ENCODE assay signal across 20 cellular contexts in the genomic region with DNA sequence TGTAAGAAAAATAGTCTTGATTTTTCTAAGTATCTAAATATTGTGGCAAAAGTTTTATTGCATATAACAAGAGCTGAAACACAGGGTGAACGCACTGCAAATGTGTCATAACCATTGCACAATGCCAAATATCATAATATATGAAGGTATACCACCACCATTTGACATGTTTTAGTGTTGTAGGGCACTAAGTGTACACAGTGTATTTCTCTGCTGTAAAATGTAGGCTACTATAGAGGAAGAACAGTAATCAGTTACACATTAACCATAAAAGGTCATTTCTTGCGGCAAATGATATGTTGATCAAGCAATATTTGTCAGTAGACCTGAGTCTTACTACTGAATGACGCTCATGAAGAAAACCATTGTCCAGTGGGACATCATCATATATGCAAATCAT. TPM values are rescaled to one million over a fixed set of nuclear protein-coding genes. Genes with fewer than 3 reads are reported as not detected.
DNase-seq lines count a peak whose midpoint lies in the region; ATAC-seq, FAIRE-seq and TF ChIP-seq lines count a peak whose summit lies in the region.
"Had no signal": no experiment of that assay in that cellular context is flagged by ENCODE, and none has a peak within 500 bp of the region (broad histone marks: within the 10 kb centered on the region; RNA-seq: fewer than 3 reads in every experiment).

No MANE protein-coding gene starts in this region.

- H3K56ac ChIP-seq in IMR-90 (ENCODE audit: extremely low read depth, insufficient read depth, low read length) = no peak overlapping the region

- H2AK9ac ChIP-seq in IMR-90 (replicated peaks; ENCODE audit: low read depth, low read length, poor library complexity) = no peak overlapping the region

- no peaks in the 10 kb centered on the region for H3K9me1 ChIP-seq in IMR-90 (ENCODE audit: insufficient read depth, low read length)

- no peak overlapping the region for H2BK120ac ChIP-seq in IMR-90 (ENCODE audit: low read depth, low read length)

- POLR2A ChIA-PET in IMR-90 (lab: Charles Lee; ENCODE audit: unreplicated experiment) = no interaction called here

- H4K5ac ChIP-seq in IMR-90 (ENCODE audit: low read depth, low read length) = no peak overlapping the region

- intact Hi-C loops in IMR-90 (cut with micrococcal nuclease) (no loop called here), pancreas (cut with DNase I) (no loop called here)

- H3K4ac ChIP-seq in IMR-90 (ENCODE audit: low read depth, low read length) = no peak overlapping the region

- H3K4me3 ChIP-seq in IMR-90 (ENCODE audit: insufficient read depth, low read depth, low read length) (no peak overlapping the region), duodenal mucosa (ENCODE audit: low read depth in 1 of 2, low read length in 2 of 2) (peak overlapping the region; percentile 12 to 27), pancreas (no peak overlapping the region), upper lobe of left lung (no peak overlapping the region)
- H3K4me3 ChIP-seq: GM12878, GM23248, HAP-1, SJCRH30 had no signal

- dilution Hi-C loops in IMR-90 (cut with HindIII; ENCODE audit: low sequenced_read_pairs, unreplicated experiment) = no loop called here

- no peak for TF ChIP-seq RAD21 in IMR-90 (IDR thresholded peaks at IDR 0.05; ENCODE audit: low read length)

- H3K4me1 ChIP-seq in IMR-90 (ENCODE audit: control insufficient read depth, insufficient read depth, low read length) = no peaks in the 10 kb centered on the region
- H3K4me1 ChIP-seq in duodenal mucosa (ENCODE audit: control insufficient read depth in 1 of 2, insufficient read depth in 2 of 2, low read length in 2 of 2) = peaks cover 14 to 16% of the 10 kb centered on the region in 2 donors
- H3K4me1 ChIP-seq in pancreas = peaks cover 14 to 22% (median 14%) of the 10 kb centered on the region in 3 donors
- H3K4me1 ChIP-seq in upper lobe of left lung = no peaks in the 10 kb centered on the region
- H3K4me1 ChIP-seq: SJCRH30 had no signal

- no peaks in the 10 kb centered on the region for H3K79me1 ChIP-seq in IMR-90 (ENCODE audit: low read depth in 1 of 2, low read length in 2 of 2)

- no peaks in the 10 kb centered on the region for H3K27me3 ChIP-seq in IMR-90 (ENCODE audit: control insufficient read depth, insufficient read depth, low read length)
- no peaks in the 10 kb centered on the region for H3K27me3 ChIP-seq in duodenal mucosa (ENCODE audit: control insufficient read depth in 1 of 2, insufficient read depth in 2 of 2, low read length in 2 of 2)
- H3K27me3 ChIP-seq in pancreas = no peaks in the 10 kb centered on the region
- no peaks in the 10 kb centered on the region for H3K27me3 ChIP-seq in upper lobe of left lung
- H3K27me3 ChIP-seq: SJCRH30 had no signal

- H4K8ac ChIP-seq in IMR-90 (ENCODE audit: low read depth in 2 of 2, low read length in 2 of 2) = no peak overlapping the region

- peak; percentile 92 for FAIRE-seq in pancreas (lab: Jason Lieb, UNC)
- FAIRE-seq: GM12878 had no signal

- TF ChIP-seq CTCF in IMR-90 (conservative IDR thresholded peaks at IDR 0.05; ENCODE audit: low read depth, low read length) (no peak), pancreas (IDR thresholded peaks at IDR 0.05) (no peak), upper lobe of left lung (IDR thresholded peaks at IDR 0.05) (no peak)

- H2BK20ac ChIP-seq in IMR-90 (ENCODE audit: low read depth, low read length) = no peak overlapping the region

- ATAC-seq in IMR-90 (ENCODE audit: low read depth) (no peak), pancreas (peak; percentile 62 to 84 (median 81)), GM21528 (IDR thresholded peaks at IDR 0.05; ENCODE audit: low FRiP score, unreplicated experiment) (no peak), upper lobe of left lung (ENCODE audit: low FRiP score in 2 of 2) (no peak)
- ATAC-seq: GM12878 had no signal

- CTCF ChIA-PET in IMR-90 (lab: Yijun Ruan, JAX) = no interaction called here

- no peak overlapping the region for H3K14ac ChIP-seq in IMR-90 (replicated peaks; ENCODE audit: low read depth, low read length)

- H3K36me3 ChIP-seq in IMR-90 (ENCODE audit: control insufficient read depth, insufficient read depth, low read length) (no peaks in the 10 kb centered on the region), duodenal mucosa (ENCODE audit: control insufficient read depth in 1 of 2, insufficient read depth in 2 of 2, low read length in 2 of 2) (no peaks in the 10 kb centered on the region), pancreas (no peaks in the 10 kb centered on the region), upper lobe of left lung (no peaks in the 10 kb centered on the region)
- H3K36me3 ChIP-seq: HAP-1, SJCRH30 had no signal

- H3K9ac ChIP-seq in IMR-90 (ENCODE audit: low read depth, low read length) (no peak overlapping the region), duodenal mucosa (ENCODE audit: low read depth in 1 of 2, low read length in 2 of 2) (no peak overlapping the region)
- H3K9ac ChIP-seq: GM23248 had no signal

- TF ChIP-seq POLR2A in IMR-90 (IDR thresholded peaks at IDR 0.05; ENCODE audit: low read depth, low read length) = no peak
- no peak for TF ChIP-seq POLR2A in upper lobe of left lung (IDR thresholded peaks at IDR 0.05)

- no peak for TF ChIP-seq EP300 in upper lobe of left lung (IDR thresholded peaks at IDR 0.05)

- BruUV-seq in IMR-90 (replicated peaks; lab: Mats Ljungman, UMichigan) = no TSS peak

- no peak overlapping the region for H3K27ac ChIP-seq in IMR-90 (ENCODE audit: insufficient read depth, low read length)
- H3K27ac ChIP-seq in duodenal mucosa (ENCODE audit: low read depth, low read length) = no peak overlapping the region
- H3K27ac ChIP-seq in pancreas = peak overlapping the region in 2 of 4 donors; percentile 34 to 39
- no peak overlapping the region for H3K27ac ChIP-seq in upper lobe of left lung
- H3K27ac ChIP-seq: GM23248, RWPE1, SJCRH30 had no signal

- WGBS in IMR-90 (ENCODE audit: extremely low coverage in 2 of 2, insufficient read length in 1 of 2), 2 experiments = no CpG with 5 or more reads among the region's 3 CpGs
- 20 to 22% methylated on average over 3 of the region's 3 CpGs for WGBS in pancreas, 2 donors
- 84 to 88% methylated on average over 3 of the region's 3 CpGs for WGBS in upper lobe of left lung, 2 donors

- no peak overlapping the region for H3K4me2 ChIP-seq in IMR-90 (ENCODE audit: low read depth, low read length)

- no peaks in the 10 kb centered on the region for H3K9me3 ChIP-seq in IMR-90 (ENCODE audit: control insufficient read depth, insufficient read depth, low read length)
- H3K9me3 ChIP-seq in duodenal mucosa (ENCODE audit: control insufficient read depth in 1 of 2, low read length in 2 of 2) = no peaks in the 10 kb centered on the region
- H3K9me3 ChIP-seq in pancreas = no peaks in the 10 kb centered on the region
- H3K9me3 ChIP-seq in upper lobe of left lung = no peaks in the 10 kb centered on the region
- H3K9me3 ChIP-seq: HAP-1, SJCRH30 had no signal

- no peak overlapping the region for H2AK5ac ChIP-seq in IMR-90 (ENCODE audit: low read depth, low read length)

- no peak overlapping the region for H2BK15ac ChIP-seq in IMR-90 (ENCODE audit: low read depth, low read length)

- DNase-seq in IMR-90 (no peak), NCI-H526 treated with DMSO at 0.1 percent for 48 hours (lab: John Stamatoyannopoulos, UW) (peak; percentile 92), pancreas (no peak), upper lobe of left lung (no peak), NCI-H1930 (lab: John Stamatoyannopoulos, UW) (no peak), medulla oblongata (ENCODE audit: extremely low spot score) (no peak)
- DNase-seq: DMS153, EL, GM23248, KG1, NCI-H1092 treated with DMSO at 0.1 percent for 48 hours, NCI-H1694, NCI-H510A, NCI-H82, SJCRH30 had no signal

- H2BK5ac ChIP-seq in IMR-90 (ENCODE audit: low read depth, low read length, poor library complexity, severe bottlenecking) = no peak overlapping the region

- H2AFZ ChIP-seq in IMR-90 (replicated peaks; ENCODE audit: low read length, poor library complexity) = no peak overlapping the region
- H2AFZ ChIP-seq: GM23248 had no signal

- no peaks in the 10 kb centered on the region for H4K20me1 ChIP-seq in IMR-90 (ENCODE audit: insufficient read depth, low read length)

- H3K23ac ChIP-seq in IMR-90 (ENCODE audit: low read depth, low read length) = no peak overlapping the region

- H4K91ac ChIP-seq in IMR-90 (ENCODE audit: insufficient read depth, low read depth, low read length) = no peak overlapping the region

- no peak overlapping the region for H3K18ac ChIP-seq in IMR-90 (ENCODE audit: low read depth, low read length)

- in situ Hi-C loops in IMR-90 (cut with MboI; ENCODE audit: low sequenced_read_pairs) = no loop called here

TF ChIP-seq in IMR-90, 13 proteins besides CTCF, POLR2A, EP300 and RAD21:
- TF ChIP-seq RFX5 (IDR thresholded peaks at IDR 0.05; ENCODE audit: low read depth, low read length) = no peak
- TF ChIP-seq BHLHE40 (IDR thresholded peaks at IDR 0.05; ENCODE audit: low read depth, low read length) = no peak
- no peak for TF ChIP-seq NFE2L2 (IDR thresholded peaks at IDR 0.05; ENCODE audit: low read depth, low read length)
- TF ChIP-seq MXI1 (IDR thresholded peaks at IDR 0.05; ENCODE audit: borderline replicate concordance, low read depth, low read length) = no peak
- TF ChIP-seq CHD1 (IDR thresholded peaks at IDR 0.05; ENCODE audit: low read depth, low read length) = no peak
- TF ChIP-seq CEBPB (IDR thresholded peaks at IDR 0.05; ENCODE audit: low read depth, low read length) = peak; percentile 48; the same call in 1 of the 2 replicates
- TF ChIP-seq, protein P1, sequence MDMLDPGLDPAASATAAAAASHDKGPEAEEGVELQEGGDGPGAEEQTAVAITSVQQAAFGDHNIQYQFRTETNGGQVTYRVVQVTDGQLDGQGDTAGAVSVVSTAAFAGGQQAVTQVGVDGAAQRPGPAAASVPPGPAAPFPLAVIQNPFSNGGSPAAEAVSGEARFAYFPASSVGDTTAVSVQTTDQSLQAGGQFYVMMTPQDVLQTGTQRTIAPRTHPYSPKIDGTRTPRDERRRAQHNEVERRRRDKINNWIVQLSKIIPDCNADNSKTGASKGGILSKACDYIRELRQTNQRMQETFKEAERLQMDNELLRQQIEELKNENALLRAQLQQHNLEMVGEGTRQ (IDR thresholded peaks at IDR 0.05; ENCODE audit: low read depth, low read length) = no peak

RNA-seq across cellular contexts. Expression of a gene that starts 18.3 kb away (rescaled TPM):
- 4.4 and 5.4 TPM in 2 replicates for total RNA-seq in IMR-90 (2012; rRNA removed)
- polyA plus RNA-seq in IMR-90 (2012; rRNA removed) = 8.8 and 11.2 TPM in 2 replicates
- polyA plus RNA-seq in IMR-90 (2012; cell fraction: cytosol; rRNA removed) = 1.9 and 4.8 TPM in 2 replicates
- polyA plus RNA-seq in IMR-90 (2012; cell fraction: nucleus; rRNA removed; ENCODE audit: low replicate concordance) = 3.7 and 10.8 TPM in 2 replicates
- total RNA-seq in pancreas = 10 to 100 TPM in 2 of 6 donors, 1 to 10 TPM in 4; 3.9 to 18.2 (median 8.8) TPM
- polyA plus RNA-seq in pancreas = 1 to 10 TPM; 5.8 to 7.3 TPM
- 100 to 1,000 TPM in 1 of 6 donors, 10 to 100 TPM in 5; 43.5 to 112 (median 61.8) TPM for total RNA-seq in upper lobe of left lung

Comparison
In these comparisons a context has a peak if more than half of its experiments do, and no peak if none do; other contexts are left out.
1. ATAC-seq: peak in pancreas (4 of 4); none in IMR-90 (single experiment), GM21528 (single experiment) and upper lobe of left lung (0 of 2).
2. H3K4me3 ChIP-seq: peak in duodenal mucosa (2 of 2); none in IMR-90 (single experiment), pancreas (0 of 4) and upper lobe of left lung (0 of 4).